Comparison of ENCODE assay signal across 16 cellular contexts in genomic region chr20:47668313-47669156, GRCh38.
A peak's percentile ranks its signal among the peaks of the same experiment; 100 is the strongest.
DNase-seq lines count a peak whose midpoint lies in the region; ATAC-seq and TF ChIP-seq lines count a peak whose summit lies in the region.
"Had no signal": no experiment of that assay in that cellular context is flagged by ENCODE, and none has a peak within 500 bp of the region (broad histone marks: within the 10 kb centered on the region; RNA-seq: fewer than 3 reads in every experiment).

No MANE protein-coding gene starts in this region.

- TF ChIP-seq RAD21 in IMR-90 (IDR thresholded peaks at IDR 0.05; ENCODE audit: low read length): no peak

- ATAC-seq in CD4-positive, CD25-positive, alpha-beta regulatory T cell (ENCODE audit: low read depth in 2 of 2): no peak
- ATAC-seq in IMR-90 (ENCODE audit: low read depth): no peak
- no peak for ATAC-seq in foreskin keratinocyte
- ATAC-seq: HCT116 had no signal

- intact Hi-C loops in IMR-90 (cut with micrococcal nuclease): no loop called here

- H3K27ac ChIP-seq in CD4-positive, CD25-positive, alpha-beta regulatory T cell (ENCODE audit: insufficient read depth, low read length, poor library complexity, severe bottlenecking): no peak overlapping the region
- H3K27ac ChIP-seq in IMR-90 (ENCODE audit: insufficient read depth, low read length) (no peak overlapping the region), trophoblast cell (ENCODE audit: low read depth, low read length) (no peak overlapping the region), foreskin keratinocyte (no peak overlapping the region)

- no peak overlapping the region for H4K8ac ChIP-seq in IMR-90 (ENCODE audit: low read depth in 2 of 2, low read length in 2 of 2)
- no peak overlapping the region for H4K8ac ChIP-seq in trophoblast cell (ENCODE audit: low read depth, low read length)

- no peak overlapping the region for H2BK20ac ChIP-seq in IMR-90 (ENCODE audit: low read depth, low read length)

- H3K9me1 ChIP-seq in IMR-90 (ENCODE audit: insufficient read depth, low read length): no peaks in the 10 kb centered on the region

- WGBS in IMR-90 (ENCODE audit: extremely low coverage in 2 of 2, insufficient read length in 1 of 2), 2 experiments: 98% methylated on average over 13 of the region's 23 CpGs; no CpG with 5 or more reads in 1 of the 2 experiments
- no CpG with 5 or more reads among the region's 23 CpGs for WGBS in trophoblast cell (ENCODE audit: extremely low coverage, insufficient coverage, insufficient read length)

- H2BK5ac ChIP-seq in IMR-90 (ENCODE audit: low read depth, low read length, poor library complexity, severe bottlenecking) (no peak overlapping the region), trophoblast cell (ENCODE audit: low read depth, low read length, poor library complexity) (no peak overlapping the region)

- in situ Hi-C loops in IMR-90 (cut with MboI; ENCODE audit: low sequenced_read_pairs): loop anchor here (25.0 kb wide), 1 partner anchor 1244 kb away; the partner anchor contains the start of gene ARFGEF2

- peak overlapping the region; percentile 54 for H2AFZ ChIP-seq in IMR-90 (replicated peaks; ENCODE audit: low read length, poor library complexity)
- H2AFZ ChIP-seq in trophoblast cell (ENCODE audit: insufficient read depth, low read length, poor library complexity): no peak overlapping the region

- H3K27ac Mint-ChIP-seq in CD4-positive, CD25-positive, alpha-beta regulatory T cell: peak overlapping the region in 2 of 3 donors; percentile 48 to 52
- H3K27ac Mint-ChIP-seq in chondrocyte (ENCODE audit: unreplicated experiment): no peak overlapping the region

- no peak for DNase-seq in CD4-positive, CD25-positive, alpha-beta regulatory T cell
- DNase-seq in IMR-90 (no peak), chondrocyte (ENCODE audit: low spot score) (peak; percentile 84), trophoblast cell (no peak), foreskin keratinocyte (no peak), NCI-H1930 (lab: John Stamatoyannopoulos, UW) (no peak), NCI-H69 (lab: John Stamatoyannopoulos, UW) (no peak)
- DNase-seq in activated CD4-positive, CD25-positive, alpha-beta regulatory T cell treated with anti-CD3 and anti-CD28 coated beads, Interleukin-2, amount 50 U/mL, for 72 hours: no peak
- DNase-seq: DMS53, MG63, NCI-H1092 treated with DMSO at 0.1 percent for 48 hours, NCI-H1694 treated with DMSO at 0.1 percent for 48 hours, NCI-H446, NCI-H774, SIG-M5 had no signal

- peaks cover 0 to 5% (median 3%) of the 10 kb centered on the region in 4 donors for H3K4me1 Mint-ChIP-seq in CD4-positive, CD25-positive, alpha-beta regulatory T cell
- peaks cover 6% of the 10 kb centered on the region for H3K4me1 Mint-ChIP-seq in chondrocyte (ENCODE audit: low read depth)

- no TSS peak for BruUV-seq in IMR-90 (replicated peaks; lab: Mats Ljungman, UMichigan)

- H4K12ac ChIP-seq in trophoblast cell (ENCODE audit: low read depth, low read length): no peak overlapping the region

- no peaks in the 10 kb centered on the region for H3K9me3 Mint-ChIP-seq in CD4-positive, CD25-positive, alpha-beta regulatory T cell
- H3K9me3 Mint-ChIP-seq in chondrocyte (ENCODE audit: low read depth): no peaks in the 10 kb centered on the region

- peak overlapping the region in 2 of 4 donors; percentile 9 to 18 for H3K4me3 Mint-ChIP-seq in CD4-positive, CD25-positive, alpha-beta regulatory T cell
- H3K4me3 Mint-ChIP-seq in chondrocyte (ENCODE audit: unreplicated experiment): no peak overlapping the region

- no peak overlapping the region for H2BK15ac ChIP-seq in IMR-90 (ENCODE audit: low read depth, low read length)

- H3K79me1 ChIP-seq in IMR-90 (ENCODE audit: low read depth in 1 of 2, low read length in 2 of 2) (no peaks in the 10 kb centered on the region), trophoblast cell (ENCODE audit: low read length) (peaks cover 7% of the 10 kb centered on the region)

- H4K91ac ChIP-seq in IMR-90 (ENCODE audit: insufficient read depth, low read depth, low read length) (no peak overlapping the region), trophoblast cell (ENCODE audit: low read depth, low read length) (no peak overlapping the region)

- dilution Hi-C loops in IMR-90 (cut with HindIII; ENCODE audit: low sequenced_read_pairs, unreplicated experiment): no loop called here

- no peak for TF ChIP-seq CTCF in IMR-90 (conservative IDR thresholded peaks at IDR 0.05; ENCODE audit: low read depth, low read length)
- TF ChIP-seq CTCF in chondrocyte (IDR thresholded peaks at IDR 0.05): no peak
- TF ChIP-seq CTCF in foreskin keratinocyte (conservative IDR thresholded peaks at IDR 0.05): no peak

- H2AK5ac ChIP-seq in IMR-90 (ENCODE audit: low read depth, low read length): no peak overlapping the region
- H2AK5ac ChIP-seq in trophoblast cell (ENCODE audit: low read length): no peak overlapping the region

- H3K36me3 Mint-ChIP-seq in CD4-positive, CD25-positive, alpha-beta regulatory T cell: peaks cover 3% of the 10 kb centered on the region
- H3K36me3 Mint-ChIP-seq in chondrocyte (ENCODE audit: low read depth): peaks cover 11% of the 10 kb centered on the region

- H4K5ac ChIP-seq in IMR-90 (ENCODE audit: low read depth, low read length): no peak overlapping the region

- no peak overlapping the region for H2BK12ac ChIP-seq in trophoblast cell (ENCODE audit: low read length)

- POLR2A ChIA-PET in IMR-90 (lab: Charles Lee; ENCODE audit: unreplicated experiment): no interaction called here

- no peak overlapping the region for H2BK120ac ChIP-seq in IMR-90 (ENCODE audit: low read depth, low read length)
- H2BK120ac ChIP-seq in trophoblast cell (ENCODE audit: insufficient read depth, low read length, poor library complexity): no peak overlapping the region

- no peak for TF ChIP-seq POLR2A in IMR-90 (IDR thresholded peaks at IDR 0.05; ENCODE audit: low read depth, low read length)

- no peak overlapping the region for H2AK9ac ChIP-seq in IMR-90 (replicated peaks; ENCODE audit: low read depth, low read length, poor library complexity)

- H3K27me3 ChIP-seq in CD4-positive, CD25-positive, alpha-beta regulatory T cell (ENCODE audit: control insufficient read depth, insufficient read depth, low read length): no peaks in the 10 kb centered on the region
- H3K27me3 ChIP-seq in IMR-90 (ENCODE audit: control insufficient read depth, insufficient read depth, low read length) (peaks cover 8% of the 10 kb centered on the region), trophoblast cell (ENCODE audit: insufficient read depth, low read length) (no peaks in the 10 kb centered on the region), foreskin keratinocyte (no peaks in the 10 kb centered on the region)
- H3K27me3 ChIP-seq: MG63 had no signal

- H3K4ac ChIP-seq in IMR-90 (ENCODE audit: low read depth, low read length) (no peak overlapping the region), trophoblast cell (ENCODE audit: low read depth, low read length) (no peak overlapping the region)

- H3K79me2 ChIP-seq in trophoblast cell (ENCODE audit: control insufficient read depth, insufficient read depth, low read length, poor library complexity): peaks cover 1% of the 10 kb centered on the region

- H3K4me2 ChIP-seq in IMR-90 (ENCODE audit: low read depth, low read length): no peak overlapping the region
- H3K4me2 ChIP-seq in trophoblast cell (ENCODE audit: low read length): no peak overlapping the region

- H3K27me3 Mint-ChIP-seq in CD4-positive, CD25-positive, alpha-beta regulatory T cell: no peaks in the 10 kb centered on the region
- no peaks in the 10 kb centered on the region for H3K27me3 Mint-ChIP-seq in chondrocyte (ENCODE audit: low read depth)

- H3K9ac ChIP-seq in IMR-90 (ENCODE audit: low read depth, low read length) (no peak overlapping the region), trophoblast cell (ENCODE audit: low read length) (no peak overlapping the region)

- no peaks in the 10 kb centered on the region for H3K36me3 ChIP-seq in CD4-positive, CD25-positive, alpha-beta regulatory T cell (ENCODE audit: control insufficient read depth, insufficient read depth, low read length)
- H3K36me3 ChIP-seq in IMR-90 (ENCODE audit: control insufficient read depth, insufficient read depth, low read length): no peaks in the 10 kb centered on the region
- peaks cover 15 to 18% of the 10 kb centered on the region in 2 experiments for H3K36me3 ChIP-seq in trophoblast cell (ENCODE audit: control insufficient read depth in 1 of 2, insufficient read depth in 2 of 2, low read length in 2 of 2)
- H3K36me3 ChIP-seq: MG63 had no signal

- no peaks in the 10 kb centered on the region for H3K4me1 ChIP-seq in CD4-positive, CD25-positive, alpha-beta regulatory T cell (ENCODE audit: control insufficient read depth, insufficient read depth, low read length, poor library complexity, severe bottlenecking)
- H3K4me1 ChIP-seq in IMR-90 (ENCODE audit: control insufficient read depth, insufficient read depth, low read length) (no peaks in the 10 kb centered on the region), trophoblast cell (ENCODE audit: control insufficient read depth in 1 of 2, insufficient read depth in 2 of 2, low read length in 2 of 2) (peaks cover 13 to 18% of the 10 kb centered on the region in 2 experiments), foreskin keratinocyte (peaks cover 5% of the 10 kb centered on the region)

- no peak overlapping the region for H3K4me3 ChIP-seq in CD4-positive, CD25-positive, alpha-beta regulatory T cell (ENCODE audit: low read depth, low read length)
- H3K4me3 ChIP-seq in IMR-90 (ENCODE audit: insufficient read depth, low read depth, low read length): no peak overlapping the region
- H3K4me3 ChIP-seq in trophoblast cell (ENCODE audit: low read depth, low read length): peak overlapping the region; percentile 26
- H3K4me3 ChIP-seq: MG63 had no signal

- CTCF ChIA-PET in IMR-90 (lab: Yijun Ruan, JAX): interaction anchor here (1.3 kb wide), 1 partner anchor 952 kb away, joined by 3 read pairs; no protein-coding TSS in a partner anchor

- H3K23ac ChIP-seq in IMR-90 (ENCODE audit: low read depth, low read length): no peak overlapping the region
- H3K23ac ChIP-seq in trophoblast cell (ENCODE audit: low read length): no peak overlapping the region

- H3K9me3 ChIP-seq in CD4-positive, CD25-positive, alpha-beta regulatory T cell (ENCODE audit: control insufficient read depth in 2 of 2, low read length in 2 of 2): no peaks in the 10 kb centered on the region
- H3K9me3 ChIP-seq in IMR-90 (ENCODE audit: control insufficient read depth, insufficient read depth, low read length) (no peaks in the 10 kb centered on the region), trophoblast cell (ENCODE audit: insufficient read depth, low read depth, low read length) (peaks cover 3% of the 10 kb centered on the region)
- H3K9me3 ChIP-seq: MG63 had no signal

- H3K56ac ChIP-seq in IMR-90 (ENCODE audit: extremely low read depth, insufficient read depth, low read length): no peak overlapping the region

- H3K14ac ChIP-seq in IMR-90 (replicated peaks; ENCODE audit: low read depth, low read length) (no peak overlapping the region), trophoblast cell (ENCODE audit: low read length) (no peak overlapping the region)

- H3K18ac ChIP-seq in IMR-90 (ENCODE audit: low read depth, low read length) (no peak overlapping the region), trophoblast cell (ENCODE audit: low read length) (no peak overlapping the region)

- H4K20me1 ChIP-seq in IMR-90 (ENCODE audit: insufficient read depth, low read length): no peaks in the 10 kb centered on the region

TF ChIP-seq in IMR-90, 13 proteins besides CTCF, POLR2A, EP300 and RAD21 (continues in another document):
- TF ChIP-seq MAFK (IDR thresholded peaks at IDR 0.05; ENCODE audit: low read depth, low read length) (no peak), NFE2L2 (IDR thresholded peaks at IDR 0.05; ENCODE audit: low read depth, low read length) (no peak)
